19 cellular contexts compared by ENCODE assay signal in the genomic region with DNA sequence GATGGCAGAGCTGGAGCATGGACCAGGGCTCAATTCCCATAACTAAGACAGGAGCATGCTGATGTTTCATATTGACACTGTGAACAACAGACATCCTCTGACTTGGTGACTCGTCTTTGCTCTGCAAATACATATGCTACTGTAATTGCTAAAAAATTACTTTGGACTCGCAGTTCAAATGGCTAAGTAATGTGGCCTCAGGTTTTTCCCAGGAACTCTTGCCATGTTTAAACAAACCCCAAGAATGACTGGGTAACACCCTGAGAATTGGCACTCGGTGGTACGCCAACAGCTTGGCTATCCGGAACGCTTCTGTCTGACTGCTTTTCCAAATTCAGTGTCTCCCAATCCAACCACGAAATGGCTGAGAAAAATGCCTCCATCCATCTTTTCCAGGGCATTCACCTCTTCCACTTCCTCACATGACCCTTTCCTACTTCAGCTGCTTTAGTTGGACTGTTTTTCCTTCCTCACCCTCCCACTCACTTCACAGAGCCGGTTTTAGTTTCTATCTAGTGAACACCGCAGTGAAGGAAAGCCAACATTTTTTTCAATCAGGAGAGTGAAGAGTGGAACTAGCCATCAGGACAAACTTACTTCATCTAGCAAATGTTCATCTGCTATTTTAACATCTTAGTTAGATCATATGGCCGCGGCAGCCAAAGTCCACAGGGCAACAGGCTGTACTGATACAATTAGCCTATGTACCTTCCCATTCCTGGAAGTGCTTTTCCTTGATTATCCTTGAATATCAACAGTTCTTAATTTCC.
DNase-seq lines count a peak whose midpoint lies in the region; ATAC-seq, FAIRE-seq and TF ChIP-seq lines count a peak whose summit lies in the region.
"Had no signal": no experiment of that assay in that cellular context is flagged by ENCODE, and none has a peak within 500 bp of the region (broad histone marks: within the 10 kb centered on the region; RNA-seq: fewer than 3 reads in every experiment).

No MANE protein-coding gene starts in this region.

- no peaks in the 10 kb centered on the region for H3K9me2 ChIP-seq in GM23248 (ENCODE audit: insufficient read depth)
- peaks cover 3% of the 10 kb centered on the region; the same call in 1 of the 2 replicates for H3K9me2 ChIP-seq in GM23338 (ENCODE audit: insufficient read depth)

- H2AFZ ChIP-seq in GM23248, result no peak overlapping the region
- H2AFZ ChIP-seq in GM23338, result no peak overlapping the region
- H2AFZ ChIP-seq: parathyroid adenoma had no signal

- no peaks in the 10 kb centered on the region for H3K36me3 Mint-ChIP-seq in GM23338 (ENCODE audit: low read depth)

- ATAC-seq in GM23338, result no peak
- ATAC-seq: HCT116 had no signal

- DNase-seq in GM23248 (peak; percentile 60), RCC 7860 (ENCODE audit: low spot score) (peak; percentile 56), fibroblast of peridontal ligament (ENCODE audit: extremely low read depth) (peak; percentile 55), skeletal muscle cell (ENCODE audit: low read depth) (peak; percentile 62), GM23338 (ENCODE audit: low spot score) (no peak), SJCRH30 (no peak), breast epithelium (ENCODE audit: low spot score in 2 of 2) (no peak)
- DNase-seq: anterior cingulate cortex, NCI-H1417 treated with DMSO at 0.1 percent for 48 hours, NCI-H226, stomach, WERI-Rb-1 had no signal

- H3K27ac ChIP-seq in GM23248 (peak overlapping the region; percentile 71), GM23338 (ENCODE audit: low read depth) (no peak overlapping the region), SJCRH30 (no peak overlapping the region), breast epithelium (peak overlapping the region in 1 of 2 donors; percentile 46)
- H3K27ac ChIP-seq: HL-60, KMS-11, parathyroid adenoma, SK-N-MC, stomach, WERI-Rb-1 had no signal

- TF ChIP-seq CTCF in GM23338 (conservative IDR thresholded peaks at IDR 0.05; ENCODE audit: low read depth in 2 of 2), result no peak
- no peak for TF ChIP-seq CTCF in breast epithelium (IDR thresholded peaks at IDR 0.05)

- peaks cover 59% of the 10 kb centered on the region for H3F3A ChIP-seq in GM23248 (ENCODE audit: insufficient read depth)
- H3F3A ChIP-seq in GM23338 (replicated peaks; ENCODE audit: low read depth), result no peaks in the 10 kb centered on the region

- no peaks in the 10 kb centered on the region for H3K9me3 Mint-ChIP-seq in GM23338

- H3K4me2 ChIP-seq in GM23248 (ENCODE audit: unreplicated experiment) (no peak overlapping the region), GM23338 (no peak overlapping the region)
- H3K4me2 ChIP-seq: KMS-11 had no signal

- WGBS in GM23248 (ENCODE audit: low coverage in 1 of 2, low lambda C conversion rate in 2 of 2, missing lambda C conversion rate in 2 of 2), 2 experiments, result 56 to 58% methylated on average over 11 of the region's 11 CpGs

- H3K79me2 ChIP-seq in GM23248 (ENCODE audit: insufficient read depth), result no peaks in the 10 kb centered on the region
- no peaks in the 10 kb centered on the region for H3K79me2 ChIP-seq in GM23338 (replicated peaks; ENCODE audit: insufficient read depth)
- H3K79me2 ChIP-seq: parathyroid adenoma had no signal

- FAIRE-seq in RCC 7860 (lab: Jason Lieb, UNC), result no peak
- FAIRE-seq: endometrium, G401.6 had no signal

- H3K9me3 ChIP-seq in GM23248 (ENCODE audit: low read depth) (no peaks in the 10 kb centered on the region), SJCRH30 (replicated peaks) (no peaks in the 10 kb centered on the region), breast epithelium (no peaks in the 10 kb centered on the region)
- H3K9me3 ChIP-seq: stomach had no signal

- no peak for TF ChIP-seq POLR2A in breast epithelium (IDR thresholded peaks at IDR 0.05)

- peaks cover 59% of the 10 kb centered on the region for H3K4me1 ChIP-seq in GM23248 (ENCODE audit: insufficient read depth)
- 0 out of 2 replicates have a peak, but pooled peaks cover 9% of the 10 kb centered on the region for H3K4me1 ChIP-seq in GM23338 (ENCODE audit: insufficient read depth)
- peaks cover 25% of the 10 kb centered on the region for H3K4me1 ChIP-seq in SJCRH30
- H3K4me1 ChIP-seq in breast epithelium, result peaks cover 0 to 14% of the 10 kb centered on the region in 2 donors
- H3K4me1 ChIP-seq: parathyroid adenoma had no signal

- intact Hi-C loops in breast epithelium (cut with DNase I; ENCODE audit: low total_unique reads), result no loop called here

- H4K20me1 ChIP-seq in GM23248 (ENCODE audit: insufficient read depth) (no peaks in the 10 kb centered on the region), GM23338 (replicated peaks; ENCODE audit: insufficient read depth) (no peaks in the 10 kb centered on the region)

- H3K27me3 ChIP-seq in GM23248 (replicated peaks; ENCODE audit: insufficient read depth) (no peaks in the 10 kb centered on the region), GM23338 (ENCODE audit: insufficient read depth) (no peaks in the 10 kb centered on the region), SJCRH30 (no peaks in the 10 kb centered on the region), breast epithelium (no peaks in the 10 kb centered on the region)
- H3K27me3 ChIP-seq: stomach had no signal

- in situ Hi-C loops in GM23248 (cut with MboI), result loop anchor here (25.0 kb wide), 1 partner anchor 412 kb away; no protein-coding TSS in a partner anchor

- peaks cover 10% of the 10 kb centered on the region; the same call in 2 of the 3 replicates for H3K4me1 Mint-ChIP-seq in GM23338

- no peak overlapping the region for H3K27ac Mint-ChIP-seq in GM23338

- H3K27me3 Mint-ChIP-seq in GM23338 (ENCODE audit: insufficient read depth, low read depth, poor library complexity), result peaks cover 2% of the 10 kb centered on the region

- H3K4me3 Mint-ChIP-seq in GM23338, result no peak overlapping the region

- H3K4me3 ChIP-seq in GM23248, result no peak overlapping the region
- H3K4me3 ChIP-seq in skeletal muscle cell (ENCODE audit: low read depth, low read length), result no peak overlapping the region
- H3K4me3 ChIP-seq in GM23338, result no peak overlapping the region
- H3K4me3 ChIP-seq in SJCRH30, result no peak overlapping the region
- H3K4me3 ChIP-seq in breast epithelium, result no peak overlapping the region
- H3K4me3 ChIP-seq: SK-N-MC, stomach had no signal

- H3K9ac ChIP-seq in GM23248, result peak overlapping the region; percentile 5; the same call in 1 of the 2 replicates
- H3K9ac ChIP-seq: KMS-11, parathyroid adenoma had no signal

- H3K36me3 ChIP-seq in GM23248 (ENCODE audit: low read depth) (no peaks in the 10 kb centered on the region), GM23338 (ENCODE audit: insufficient read depth) (no peaks in the 10 kb centered on the region), SJCRH30 (no peaks in the 10 kb centered on the region), breast epithelium (no peaks in the 10 kb centered on the region)
- H3K36me3 ChIP-seq: stomach, WERI-Rb-1 had no signal

TF ChIP-seq in GM23338, 12 proteins besides CTCF, POLR2A, EP300 and RAD21 (continues in another document):
- TF ChIP-seq, protein P1, sequence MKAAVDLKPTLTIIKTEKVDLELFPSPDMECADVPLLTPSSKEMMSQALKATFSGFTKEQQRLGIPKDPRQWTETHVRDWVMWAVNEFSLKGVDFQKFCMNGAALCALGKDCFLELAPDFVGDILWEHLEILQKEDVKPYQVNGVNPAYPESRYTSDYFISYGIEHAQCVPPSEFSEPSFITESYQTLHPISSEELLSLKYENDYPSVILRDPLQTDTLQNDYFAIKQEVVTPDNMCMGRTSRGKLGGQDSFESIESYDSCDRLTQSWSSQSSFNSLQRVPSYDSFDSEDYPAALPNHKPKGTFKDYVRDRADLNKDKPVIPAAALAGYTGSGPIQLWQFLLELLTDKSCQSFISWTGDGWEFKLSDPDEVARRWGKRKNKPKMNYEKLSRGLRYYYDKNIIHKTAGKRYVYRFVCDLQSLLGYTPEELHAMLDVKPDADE (IDR thresholded peaks at IDR 0.05), result no peak
- TF ChIP-seq, protein P2, sequence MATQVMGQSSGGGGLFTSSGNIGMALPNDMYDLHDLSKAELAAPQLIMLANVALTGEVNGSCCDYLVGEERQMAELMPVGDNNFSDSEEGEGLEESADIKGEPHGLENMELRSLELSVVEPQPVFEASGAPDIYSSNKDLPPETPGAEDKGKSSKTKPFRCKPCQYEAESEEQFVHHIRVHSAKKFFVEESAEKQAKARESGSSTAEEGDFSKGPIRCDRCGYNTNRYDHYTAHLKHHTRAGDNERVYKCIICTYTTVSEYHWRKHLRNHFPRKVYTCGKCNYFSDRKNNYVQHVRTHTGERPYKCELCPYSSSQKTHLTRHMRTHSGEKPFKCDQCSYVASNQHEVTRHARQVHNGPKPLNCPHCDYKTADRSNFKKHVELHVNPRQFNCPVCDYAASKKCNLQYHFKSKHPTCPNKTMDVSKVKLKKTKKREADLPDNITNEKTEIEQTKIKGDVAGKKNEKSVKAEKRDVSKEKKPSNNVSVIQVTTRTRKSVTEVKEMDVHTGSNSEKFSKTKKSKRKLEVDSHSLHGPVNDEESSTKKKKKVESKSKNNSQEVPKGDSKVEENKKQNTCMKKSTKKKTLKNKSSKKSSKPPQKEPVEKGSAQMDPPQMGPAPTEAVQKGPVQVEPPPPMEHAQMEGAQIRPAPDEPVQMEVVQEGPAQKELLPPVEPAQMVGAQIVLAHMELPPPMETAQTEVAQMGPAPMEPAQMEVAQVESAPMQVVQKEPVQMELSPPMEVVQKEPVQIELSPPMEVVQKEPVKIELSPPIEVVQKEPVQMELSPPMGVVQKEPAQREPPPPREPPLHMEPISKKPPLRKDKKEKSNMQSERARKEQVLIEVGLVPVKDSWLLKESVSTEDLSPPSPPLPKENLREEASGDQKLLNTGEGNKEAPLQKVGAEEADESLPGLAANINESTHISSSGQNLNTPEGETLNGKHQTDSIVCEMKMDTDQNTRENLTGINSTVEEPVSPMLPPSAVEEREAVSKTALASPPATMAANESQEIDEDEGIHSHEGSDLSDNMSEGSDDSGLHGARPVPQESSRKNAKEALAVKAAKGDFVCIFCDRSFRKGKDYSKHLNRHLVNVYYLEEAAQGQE (IDR thresholded peaks at IDR 0.05; ENCODE audit: unreplicated experiment), result no peak
- TF ChIP-seq NANOG (IDR thresholded peaks at IDR 0.05; ENCODE audit: borderline replicate concordance) (no peak), ZNF331 (CRISPR knock-in tag; IDR thresholded peaks at IDR 0.05; ENCODE audit: low read depth) (no peak), JUNB (IDR thresholded peaks at IDR 0.05; ENCODE audit: unreplicated experiment) (no peak), STAT1 (IDR thresholded peaks at IDR 0.05; ENCODE audit: unreplicated experiment) (no peak), CREB1 (CRISPR knock-in tag; IDR thresholded peaks at IDR 0.05; ENCODE audit: low read depth) (no peak), EZH2phosphoT487 (IDR thresholded peaks at IDR 0.05; ENCODE audit: unreplicated experiment) (no peak), POLR2AphosphoS5 (IDR thresholded peaks at IDR 0.05; ENCODE audit: low read depth) (no peak)

Comparison
In these comparisons a context has a peak if more than half of its experiments do, and no peak if none do; other contexts are left out.
1. DNase-seq: peak in GM23248 (single experiment), RCC 7860 (single experiment), fibroblast of peridontal ligament (single experiment) and skeletal muscle cell (single experiment); none in GM23338 (single experiment), SJCRH30 (0 of 2) and breast epithelium (0 of 2).